8 cellular contexts compared by ENCODE assay signal in the genomic region with DNA sequence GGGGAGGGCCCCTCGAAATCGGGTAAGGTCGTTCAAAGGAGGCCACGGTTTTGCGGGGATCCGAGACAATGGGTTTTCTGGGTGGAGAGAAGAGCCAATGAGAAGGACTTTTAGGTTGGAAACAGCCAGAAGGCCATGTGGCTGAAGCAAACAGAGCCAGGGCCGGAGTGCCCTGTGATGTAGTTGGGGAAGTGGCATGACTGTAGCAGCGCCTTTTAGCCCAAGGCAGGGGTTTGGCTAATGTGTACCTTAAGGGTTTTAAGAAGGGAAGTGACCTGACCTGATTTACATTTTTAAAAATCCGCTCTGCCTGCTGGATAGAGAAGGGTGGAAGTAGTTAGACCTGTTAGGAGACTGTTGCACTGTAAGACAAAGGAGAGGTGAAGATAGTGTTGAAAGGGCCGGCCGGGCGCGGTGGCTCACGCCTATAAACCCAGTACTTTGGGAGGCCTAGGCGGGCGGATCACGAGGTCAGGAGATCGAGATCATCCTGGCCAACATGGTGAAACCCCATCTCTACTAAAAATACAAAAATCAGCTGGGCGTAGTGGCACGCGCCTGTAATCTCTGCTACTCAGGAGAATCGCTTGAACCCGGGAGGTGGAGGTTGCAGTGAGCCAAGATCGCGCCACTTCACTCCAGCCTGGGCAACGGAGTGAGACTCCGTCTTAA. TPM values are rescaled to one million over a fixed set of nuclear protein-coding genes. Genes with fewer than 3 reads are reported as not detected.
A peak's percentile ranks its signal among the peaks of the same experiment; 100 is the strongest.
DNase-seq lines count a peak whose midpoint lies in the region; ATAC-seq and TF ChIP-seq lines count a peak whose summit lies in the region.

No MANE protein-coding gene starts in this region.

- H3K4me1 ChIP-seq in CD8-positive, alpha-beta T cell (ENCODE audit: insufficient read depth, low read length): peaks cover 40% of the 10 kb centered on the region
- peaks cover 15 to 25% of the 10 kb centered on the region in 2 donors for H3K4me1 ChIP-seq in uterus

- H3K4me3 Mint-ChIP-seq in CD8-positive, alpha-beta T cell: peak overlapping the region; percentile 96
- peak overlapping the region; percentile 94 to 100 (median 98) for H3K4me3 Mint-ChIP-seq in naive B cell

- DNase-seq in CD8-positive, alpha-beta T cell: peak in 5 of 7 experiments; percentile 3 to 49 (median 24)
- DNase-seq in NCI-H2227 treated with DMSO at 0.1 percent for 48 hours (lab: John Stamatoyannopoulos, UW) (peak; percentile 22), fibroblast of mammary gland (ENCODE audit: low read depth) (peak; percentile 62), naive B cell (peak; percentile 56), uterus (peak; percentile 42 to 54), mesenteric fat pad (ENCODE audit: low spot score) (no peak)
- peak; percentile 18 for DNase-seq in activated CD8-positive, alpha-beta memory T cell treated with anti-CD3 and anti-CD28 coated beads, Interleukin-2, amount 50 U/mL, for 4 hours

- POLR2A ChIA-PET in CD8-positive, alpha-beta T cell (lab: Charles Lee): interaction anchor here (1.2 to 1.3 kb wide), 2 partner anchors 34 to 257 kb away, joined by 3 read pairs; partner anchors contain the start of gene LDAF1

- CTCF ChIA-PET in CD8-positive, alpha-beta T cell (lab: Charles Lee): no interaction called here

- H3K9me3 Mint-ChIP-seq in CD8-positive, alpha-beta T cell: no peaks in the 10 kb centered on the region
- H3K9me3 Mint-ChIP-seq in naive B cell: peaks cover 0 to 4% (median 0%) of the 10 kb centered on the region in 7 donors

- H3K27me3 ChIP-seq in CD8-positive, alpha-beta T cell (ENCODE audit: insufficient read depth, low read length): no peaks in the 10 kb centered on the region
- no peaks in the 10 kb centered on the region for H3K27me3 ChIP-seq in uterus

- no peak for ATAC-seq in CD8-positive, alpha-beta T cell
- peak; percentile 33 for ATAC-seq in GM19324 (IDR thresholded peaks at IDR 0.05; ENCODE audit: low FRiP score, unreplicated experiment)
- ATAC-seq in naive B cell (ENCODE audit: low read depth in 2 of 2): peak; percentile 32 to 52

- peaks cover 18% of the 10 kb centered on the region for H3K36me3 Mint-ChIP-seq in CD8-positive, alpha-beta T cell
- no peaks in the 10 kb centered on the region for H3K36me3 Mint-ChIP-seq in naive B cell

- no peak for TF ChIP-seq POLR2A in uterus (IDR thresholded peaks at IDR 0.05)

- intact Hi-C loops in CD8-positive, alpha-beta T cell (cut with DNase I, micrococcal nuclease): loop anchor here in 1 of 2 experiments (5.0 kb wide), 1 partner anchor 1396 kb away; the partner anchor contains the start of gene POLR3E
- intact Hi-C loops in uterus (cut with DNase I; ENCODE audit: low total_unique reads): loop anchor here (10.0 kb wide), 1 partner anchor 47 kb away; no protein-coding TSS in a partner anchor

- no peaks in the 10 kb centered on the region for H3K9me3 ChIP-seq in CD8-positive, alpha-beta T cell (ENCODE audit: low read length)
- H3K9me3 ChIP-seq in uterus: no peaks in the 10 kb centered on the region

- TF ChIP-seq CTCF in CD8-positive, alpha-beta T cell (IDR thresholded peaks at IDR 0.05): no peak
- TF ChIP-seq CTCF in fibroblast of mammary gland (conservative IDR thresholded peaks at IDR 0.05; ENCODE audit: control insufficient read depth, insufficient read depth, low read depth, low read length) (no peak), uterus (IDR thresholded peaks at IDR 0.05) (no peak)

- H3K27ac Mint-ChIP-seq in CD8-positive, alpha-beta T cell: peak overlapping the region; percentile 98
- H3K27ac Mint-ChIP-seq in naive B cell: peak overlapping the region; percentile 97 to 100 (median 99)

- H3K36me3 ChIP-seq in CD8-positive, alpha-beta T cell (ENCODE audit: insufficient read depth, low read length): no peaks in the 10 kb centered on the region
- no peaks in the 10 kb centered on the region for H3K36me3 ChIP-seq in uterus

- H3K27ac ChIP-seq in CD8-positive, alpha-beta T cell (ENCODE audit: low read depth, low read length): peak overlapping the region; percentile 93
- H3K27ac ChIP-seq in uterus: peak overlapping the region; percentile 96 to 100

- no peaks in the 10 kb centered on the region for H3K27me3 Mint-ChIP-seq in CD8-positive, alpha-beta T cell (ENCODE audit: low read depth)
- no peaks in the 10 kb centered on the region for H3K27me3 Mint-ChIP-seq in naive B cell

- peak overlapping the region; percentile 80 for H3K4me3 ChIP-seq in CD8-positive, alpha-beta T cell (ENCODE audit: low read depth, low read length)
- H3K4me3 ChIP-seq in fibroblast of mammary gland (ENCODE audit: control insufficient read depth, low read depth, low read length): peak overlapping the region; percentile 90
- H3K4me3 ChIP-seq in uterus: peak overlapping the region; percentile 71 to 98

- H3K4me1 Mint-ChIP-seq in CD8-positive, alpha-beta T cell (ENCODE audit: low read depth): peaks cover 73% of the 10 kb centered on the region
- H3K4me1 Mint-ChIP-seq in naive B cell: peaks cover 66 to 79% (median 70%) of the 10 kb centered on the region in 3 donors

RNA-seq across cellular contexts. Expression of gene LYRM1, which starts 1.0 kb away (rescaled TPM):
- total RNA-seq in CD8-positive, alpha-beta T cell: 10 to 100 TPM; 12.4 to 12.7 TPM
- polyA plus RNA-seq in naive B cell (ENCODE audit: low read depth in 6 of 6): 10 to 100 TPM; 44.8 to 82.9 (median 52.9) TPM
- total RNA-seq in uterus (100 to 1,000 TPM in 1 of 4 donors, 10 to 100 TPM in 3; 40.0 to 201 (median 51.0) TPM), mesenteric fat pad (42.0 TPM)

RNA-seq across cellular contexts. Expression of gene DCUN1D3, which starts 1.4 kb away (rescaled TPM):
- 1 to 10 TPM; 2.3 to 2.6 TPM for total RNA-seq in CD8-positive, alpha-beta T cell
- 1 to 10 TPM in 1 of 6 donors, under 1 TPM in 4, not detected in 1; 0.38 to 1.1 (median 0.52) TPM for polyA plus RNA-seq in naive B cell (ENCODE audit: low read depth in 6 of 6)
- total RNA-seq in uterus (10 to 100 TPM; 14.7 to 38.0 (median 21.5) TPM), mesenteric fat pad (187 TPM)

Comparison
In these comparisons a context has a peak if more than half of its experiments do, and no peak if none do; other contexts are left out.
1. RNA of gene DCUN1D3, which starts 1.4 kb away (total RNA-seq): 187 TPM in mesenteric fat pad (single experiment) and 14.7 to 38.0 TPM in uterus; 2.3 to 2.6 TPM in CD8-positive, alpha-beta T cell; every median in the first group is over 4 times any median in the second.
2. Peak in every context shown above with its lines, with median percentiles within 50 percentile points of each other: H3K4me3 ChIP-seq.